19 cellular contexts compared by ENCODE assay signal in the genomic region with DNA sequence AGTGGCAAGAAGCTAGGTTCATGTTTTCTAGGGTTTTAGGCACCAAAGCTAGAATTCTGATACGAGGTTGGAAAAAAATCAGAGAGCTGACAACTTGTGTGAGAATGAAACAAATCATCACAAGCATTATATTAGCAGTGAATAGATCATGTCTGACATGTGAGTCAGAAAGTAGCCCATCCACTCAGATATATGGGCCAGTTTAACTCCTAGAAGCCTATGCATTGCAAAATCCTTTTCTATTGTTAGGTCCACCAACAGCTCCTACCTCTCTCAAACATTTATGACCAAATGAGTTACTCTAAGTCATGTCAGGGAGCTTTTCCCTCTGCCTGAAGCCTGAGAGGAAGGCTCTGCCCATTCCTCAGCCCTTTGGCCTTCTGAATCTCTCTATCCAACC. TPM values are rescaled to one million over a fixed set of nuclear protein-coding genes. Genes with fewer than 3 reads are reported as not detected.
DNase-seq lines count a peak whose midpoint lies in the region; ATAC-seq and TF ChIP-seq lines count a peak whose summit lies in the region.
"Had no signal": no experiment of that assay in that cellular context is flagged by ENCODE, and none has a peak within 500 bp of the region (broad histone marks: within the 10 kb centered on the region; RNA-seq: fewer than 3 reads in every experiment).

No MANE protein-coding gene starts in this region.

- no peak overlapping the region for H2AFZ ChIP-seq in PC-9

- TF ChIP-seq CTCF in heart right ventricle (IDR thresholded peaks at IDR 0.05) (no peak), PC-9 (conservative IDR thresholded peaks at IDR 0.05) (no peak)

- H3K4me3 ChIP-seq in heart right ventricle (no peak overlapping the region), PC-9 (no peak overlapping the region)
- H3K4me3 ChIP-seq: A549, BLaER1 had no signal

- H3K4me1 ChIP-seq in heart right ventricle (peaks cover 0 to 62% (median 14%) of the 10 kb centered on the region in 9 donors), PC-9 (replicated peaks; ENCODE audit: insufficient read depth) (peaks cover 36% of the 10 kb centered on the region)
- H3K4me1 ChIP-seq: BLaER1 had no signal

- 87 to 88% methylated on average over 1 of the region's 1 CpG for WGBS in heart right ventricle, 2 donors

- H3K27me3 ChIP-seq in heart right ventricle = no peaks in the 10 kb centered on the region
- H3K27me3 ChIP-seq in PC-9 (ENCODE audit: insufficient read depth, low read depth) = no peaks in the 10 kb centered on the region
- H3K27me3 ChIP-seq: BLaER1 had no signal

- H3K79me2 ChIP-seq in PC-9 (ENCODE audit: low read depth) = no peaks in the 10 kb centered on the region

- CTCF ChIA-PET in PC-9 (lab: Charles Lee) = interaction anchor here (0.7 to 2.3 kb wide), 5 partner anchors 168 to 264 kb away, joined by 3 to 7 read pairs (median 3); no protein-coding TSS in a partner anchor

- H3K36me3 ChIP-seq in heart right ventricle (no peaks in the 10 kb centered on the region), PC-9 (ENCODE audit: low read depth) (no peaks in the 10 kb centered on the region)
- H3K36me3 ChIP-seq: BLaER1 had no signal

- H3K4me2 ChIP-seq in PC-9 = peak overlapping the region; percentile 40
- H3K4me2 ChIP-seq: BLaER1 had no signal

- H3K27ac ChIP-seq in heart right ventricle (peak overlapping the region in 7 of 10 donors; percentile 7 to 94 (median 69)), PC-9 (no peak overlapping the region)
- H3K27ac ChIP-seq: BLaER1, HL-60 had no signal

- ATAC-seq in heart right ventricle (no peak), left cardiac atrium (no peak), esophagus mucosa (peak; percentile 46)
- ATAC-seq: CD8-positive, alpha-beta T cell had no signal

- no peaks in the 10 kb centered on the region for H3K9me3 ChIP-seq in heart right ventricle
- no peaks in the 10 kb centered on the region; the same call in 1 of the 2 replicates for H3K9me3 ChIP-seq in PC-9 (ENCODE audit: insufficient read depth, low read depth)
- H3K9me3 ChIP-seq: A549, BLaER1 had no signal

- no TSS peak for BruUV-seq in PC-9 (replicated peaks; lab: Mats Ljungman, UMichigan)

- intact Hi-C loops in heart right ventricle (cut with DNase I) (no loop called here), left cardiac atrium (cut with DNase I) (no loop called here), PC-9 (cut with micrococcal nuclease; ENCODE audit: unreplicated experiment) (loop anchor here (1.0 kb wide), 1 partner anchor 138 kb away; no protein-coding TSS in a partner anchor)

- POLR2A ChIA-PET in PC-9 (lab: Charles Lee; ENCODE audit: unreplicated experiment) = interaction anchor here (0.6 kb wide), 2 partner anchors 166 to 206 kb away, joined by 4 to 8 read pairs; no protein-coding TSS in a partner anchor

- no peaks in the 10 kb centered on the region for H3K9me2 ChIP-seq in PC-9 (ENCODE audit: insufficient read depth)

- DNase-seq in heart right ventricle (no peak), left cardiac atrium (no peak), PC-9 (peak in 1 of 2 experiments; percentile 40), NCI-H1105 treated with DMSO at 0.1 percent for 48 hours (lab: John Stamatoyannopoulos, UW) (no peak), HK-2 (ENCODE audit: unreplicated experiment) (no peak), middle frontal gyrus (ENCODE audit: extremely low spot score, low spot score) (no peak)
- DNase-seq: CD8-positive, alpha-beta T cell; IMR-90; NCI-H1092 treated with DMSO at 0.1 percent for 48 hours; NCI-H2081; NK-92 treated with Interleukin-12 subunit alpha and Interleukin-12 subunit beta, amount 100 ng/mL, for 24 hours had no signal

- H4K20me1 ChIP-seq in PC-9 (ENCODE audit: insufficient read depth) = no peaks in the 10 kb centered on the region
- H4K20me1 ChIP-seq: BLaER1 had no signal

- H3F3A ChIP-seq in PC-9 (ENCODE audit: insufficient read depth, low read depth) = peaks cover 14% of the 10 kb centered on the region

RNA-seq across cellular contexts. Expression of a gene that starts 44.0 kb away (rescaled TPM):
- 10 to 100 TPM; 18.3 to 54.2 (median 35.3) TPM for total RNA-seq in heart right ventricle
- polyA plus RNA-seq in heart right ventricle = 1 to 10 TPM; 5.1 to 8.9 TPM
- 1 to 10 TPM; 3.2 to 5.1 TPM for total RNA-seq in left cardiac atrium
- total RNA-seq in PC-9 (2021) = 0.80 and 1.1 TPM in 2 replicates
- total RNA-seq in esophagus mucosa = not detected
- total RNA-seq: CD8-positive, alpha-beta T cell; H4; HT1080; IMR-90; MCF 10A; NCI-H460 had no signal
- polyA plus RNA-seq: A549, IMR-90 had no signal
